In the genomic region with DNA sequence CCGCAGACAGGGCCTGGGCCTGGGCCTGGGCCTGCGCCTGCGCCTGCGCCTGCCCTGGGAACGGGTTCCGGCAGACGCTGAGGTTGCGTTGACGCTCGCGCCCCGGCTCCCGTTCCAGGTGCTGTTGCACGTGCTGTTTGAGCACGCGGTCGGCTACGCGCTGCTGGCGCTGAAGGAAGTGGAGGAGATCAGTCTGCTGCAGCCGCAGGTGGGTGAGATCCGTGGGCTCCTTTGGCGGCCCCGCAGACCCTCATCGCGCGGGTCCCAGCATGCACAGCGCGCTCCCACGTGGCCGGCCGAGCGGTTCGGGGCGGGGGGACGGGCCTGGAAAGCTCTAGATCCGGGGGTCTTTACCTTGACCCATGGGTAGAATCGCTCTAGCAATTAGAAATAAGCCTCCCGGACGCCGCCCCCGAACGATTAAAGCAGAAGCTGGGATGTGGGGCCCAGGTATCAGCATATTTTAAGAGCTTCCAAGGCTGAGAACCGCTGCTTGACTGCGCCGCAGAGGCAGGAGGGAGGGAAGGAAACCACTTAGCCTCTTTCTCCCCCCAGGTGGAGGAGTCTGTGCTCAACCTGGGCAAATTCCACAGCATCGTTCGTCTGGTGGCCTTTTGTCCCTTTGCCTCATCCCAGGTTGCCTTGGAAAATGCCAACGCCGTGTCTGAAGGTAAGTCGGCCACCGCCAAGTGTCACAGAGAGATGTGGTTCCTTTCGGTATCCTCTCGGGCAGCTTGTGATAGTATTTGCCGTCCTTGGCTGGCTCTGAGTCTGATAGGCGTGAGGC, we compare ENCODE assay signal across 8 cellular contexts. TPM values are rescaled to one million over a fixed set of nuclear protein-coding genes. Genes with fewer than 3 reads are reported as not detected.
DNase-seq lines count a peak whose midpoint lies in the region; ATAC-seq and TF ChIP-seq lines count a peak whose summit lies in the region.

No MANE protein-coding gene starts in this region.

- intact Hi-C loops in esophagus muscularis mucosa (cut with DNase I) = loop anchor here (2.0 kb wide), 1 partner anchor 40 kb away; a partner anchor contains a TSS

- TF ChIP-seq CTCF in esophagus muscularis mucosa (IDR thresholded peaks at IDR 0.05) = no peak
- TF ChIP-seq CTCF in upper lobe of left lung (IDR thresholded peaks at IDR 0.05) = no peak

- H3K9me3 ChIP-seq in esophagus muscularis mucosa = no peaks in the 10 kb centered on the region
- no peaks in the 10 kb centered on the region for H3K9me3 ChIP-seq in upper lobe of left lung

- H3K4me1 Mint-ChIP-seq in naive B cell = peaks cover 13 to 45% (median 32%) of the 10 kb centered on the region in 3 donors

- H3K36me3 ChIP-seq in esophagus muscularis mucosa (peaks cover 29 to 41% (median 37%) of the 10 kb centered on the region in 4 donors), upper lobe of left lung (peaks cover 30 to 42% (median 39%) of the 10 kb centered on the region in 4 donors)

- H3K27ac Mint-ChIP-seq in naive B cell = peak overlapping the region; percentile 72 to 97 (median 96)

- DNase-seq in EH (ENCODE audit: low read depth) = peak; percentile 16
- DNase-seq in UCSD-AML1 (lab: John Stamatoyannopoulos, UW; ENCODE audit: unreplicated experiment) = peak; percentile 72
- no peak for DNase-seq in esophagus muscularis mucosa (ENCODE audit: extremely low spot score)
- DNase-seq in naive B cell = no peak
- DNase-seq in upper lobe of left lung = no peak
- DNase-seq in ureter (ENCODE audit: low spot score) = no peak

- TF ChIP-seq EP300 in esophagus muscularis mucosa (IDR thresholded peaks at IDR 0.05) = no peak
- TF ChIP-seq EP300 in upper lobe of left lung (IDR thresholded peaks at IDR 0.05) = no peak

- H3K27me3 ChIP-seq in esophagus muscularis mucosa (no peaks in the 10 kb centered on the region), upper lobe of left lung (no peaks in the 10 kb centered on the region)

- peak overlapping the region; percentile 88 to 95 (median 90) for H3K4me3 Mint-ChIP-seq in naive B cell

- H3K27me3 Mint-ChIP-seq in naive B cell = no peaks in the 10 kb centered on the region

- WGBS in esophagus muscularis mucosa = under 1% methylated on average over 16 of the region's 56 CpGs
- 1 to 2% methylated on average over 8 to 43 of the region's 56 CpGs for WGBS in upper lobe of left lung, 2 donors

- no peak for TF ChIP-seq POLR2A in esophagus muscularis mucosa (IDR thresholded peaks at IDR 0.05; ENCODE audit: low read depth)
- TF ChIP-seq POLR2A in upper lobe of left lung (IDR thresholded peaks at IDR 0.05) = peak in 1 of 4 donors; percentile 1

- H3K36me3 Mint-ChIP-seq in naive B cell = peaks cover 22 to 25% of the 10 kb centered on the region in 2 donors

- H3K9me3 Mint-ChIP-seq in naive B cell = peaks cover 0 to 2% (median 0%) of the 10 kb centered on the region in 7 donors

- ATAC-seq in GM21360 (IDR thresholded peaks at IDR 0.05; ENCODE audit: unreplicated experiment) (peak; percentile 35), HG03565 (IDR thresholded peaks at IDR 0.05; ENCODE audit: unreplicated experiment) (peak; percentile 18), naive B cell (ENCODE audit: low read depth in 2 of 2) (peak; percentile 65 to 69), upper lobe of left lung (ENCODE audit: low FRiP score in 2 of 2) (peak; percentile 52 to 80)

- peak overlapping the region; percentile 87 to 92 (median 90) for H3K4me3 ChIP-seq in esophagus muscularis mucosa
- peak overlapping the region; percentile 66 to 100 (median 92) for H3K4me3 ChIP-seq in upper lobe of left lung

- peak overlapping the region; percentile 85 to 98 (median 92) for H3K27ac ChIP-seq in esophagus muscularis mucosa (replicated peaks in 1 of 4)
- peak overlapping the region; percentile 75 to 89 (median 86) for H3K27ac ChIP-seq in upper lobe of left lung

- H3K4me1 ChIP-seq in esophagus muscularis mucosa (peaks cover 16 to 33% (median 28%) of the 10 kb centered on the region in 4 donors), upper lobe of left lung (peaks cover 15 to 30% (median 19%) of the 10 kb centered on the region in 4 donors)

RNA-seq across cellular contexts. Expression of a gene that starts 0.5 kb away (rescaled TPM):
- total RNA-seq in esophagus muscularis mucosa = 10 to 100 TPM; 31.6 to 96.4 (median 62.8) TPM
- polyA plus RNA-seq in naive B cell (ENCODE audit: low read depth in 6 of 6) = 100 to 1,000 TPM in 3 of 6 donors, 10 to 100 TPM in 3; 67.7 to 115 (median 95.8) TPM
- 100 to 1,000 TPM in 3 of 6 donors, 10 to 100 TPM in 3; 64.8 to 162 (median 93.6) TPM for total RNA-seq in upper lobe of left lung
- 179 TPM for total RNA-seq in ureter

RNA-seq across cellular contexts. Expression of a gene that starts 11.1 kb away (rescaled TPM):
- total RNA-seq in esophagus muscularis mucosa (100 to 1,000 TPM; 115 to 122 (median 118) TPM), upper lobe of left lung (100 to 1,000 TPM in 1 of 6 donors, 10 to 100 TPM in 5; 64.7 to 108 (median 75.0) TPM), ureter (79.8 TPM)
- 100 to 1,000 TPM; 110 to 149 (median 128) TPM for polyA plus RNA-seq in naive B cell (ENCODE audit: low read depth in 6 of 6)

RNA-seq across cellular contexts. Expression of a gene that starts 39.7 kb away (rescaled TPM):
- 10 to 100 TPM; 23.7 to 46.7 (median 30.1) TPM for total RNA-seq in esophagus muscularis mucosa
- polyA plus RNA-seq in naive B cell (ENCODE audit: low read depth in 6 of 6) = under 1 TPM in 1 of 6 donors, not detected in 5; 0.28 TPM
- total RNA-seq in upper lobe of left lung = 10 to 100 TPM in 5 of 6 donors, 1 to 10 TPM in 1; 7.8 to 23.7 (median 12.9) TPM
- 30.3 TPM for total RNA-seq in ureter

Comparison
In these comparisons a context has a peak if more than half of its experiments do, and no peak if none do; other contexts are left out.
1. DNase-seq: peak in EH (single experiment) and UCSD-AML1 (single experiment); none in esophagus muscularis mucosa (single experiment), naive B cell (single experiment), upper lobe of left lung (0 of 2) and ureter (single experiment).
2. Peak in every context shown above with its lines, with median percentiles within 50 percentile points of each other: ATAC-seq.